Comparison of ENCODE assay signal across 7 cellular contexts in the genomic region with DNA sequence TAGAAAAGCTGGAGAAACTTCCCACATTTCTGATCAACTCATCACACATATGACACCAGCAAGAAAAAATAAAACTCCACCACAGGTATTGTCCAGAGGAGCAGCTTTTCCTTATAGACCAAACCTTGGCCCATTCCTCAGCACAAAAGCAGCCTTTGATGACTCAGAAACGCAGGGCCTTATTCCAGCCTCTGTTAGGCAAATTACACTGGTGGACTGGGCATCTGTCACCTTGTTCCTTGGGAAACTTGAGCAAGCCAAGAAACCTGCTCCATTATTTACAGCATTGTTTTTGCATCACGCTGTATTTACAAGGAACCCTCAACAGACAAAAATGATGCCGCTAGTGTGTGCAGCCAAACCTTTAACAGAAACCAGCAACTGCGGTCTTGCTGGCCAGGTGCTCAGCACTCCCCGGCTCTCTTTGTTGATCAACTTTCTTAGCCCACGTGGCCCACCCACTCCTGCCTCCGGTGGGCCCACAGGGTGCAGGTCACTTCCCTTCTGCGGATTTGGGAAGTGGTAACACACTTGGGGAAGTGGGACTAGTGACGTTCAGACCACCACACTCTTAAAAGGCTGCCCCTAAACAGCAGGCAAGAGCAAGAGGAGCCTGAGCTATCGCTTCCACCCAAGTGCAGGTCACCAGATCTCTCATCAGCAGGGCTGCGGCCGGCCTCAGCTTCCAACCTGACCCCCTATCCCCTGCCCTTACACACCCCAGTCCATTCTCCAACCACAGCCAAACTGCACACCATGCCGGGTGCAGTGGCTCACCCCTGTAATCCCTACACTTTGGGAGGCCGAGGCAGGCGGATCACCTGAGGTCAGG. TPM values are rescaled to one million over a fixed set of nuclear protein-coding genes. Genes with fewer than 3 reads are reported as not detected.
DNase-seq lines count a peak whose midpoint lies in the region; ATAC-seq, FAIRE-seq and TF ChIP-seq lines count a peak whose summit lies in the region.

No MANE protein-coding gene starts in this region.

- CTCF ChIA-PET in GM12878 (lab: Yijun Ruan, JAX): no interaction called here

- ATAC-seq in GM21528 (IDR thresholded peaks at IDR 0.05; ENCODE audit: low FRiP score, unreplicated experiment): peak; percentile 58
- peak; percentile 71 for ATAC-seq in GM12878

- no TSS peak for BruUV-seq in GM12878 (replicated peaks; lab: Mats Ljungman, UMichigan)

- 15% methylated on average over 15 of the region's 15 CpGs for WGBS in GM12878 (ENCODE audit: insufficient coverage, insufficient replicate concordance, low lambda C conversion rate, missing lambda C conversion rate)
- 43 to 59% (median 55%) methylated on average over 11 to 15 of the region's 15 CpGs for WGBS in stomach, 5 donors

- H3K36me3 ChIP-seq in GM12878 (ENCODE audit: control insufficient read depth in 2 of 2, insufficient read depth in 2 of 2, low read length in 1 of 2): no peaks in the 10 kb centered on the region
- no peaks in the 10 kb centered on the region for H3K36me3 ChIP-seq in stomach

- no peaks in the 10 kb centered on the region for H3K27me3 ChIP-seq in GM12878 (replicated peaks in 1 of 2; ENCODE audit: control insufficient read depth in 2 of 2, insufficient read depth in 2 of 2, low read length in 1 of 2)
- no peaks in the 10 kb centered on the region for H3K27me3 ChIP-seq in stomach

- TF ChIP-seq EP300 in GM12878 (IDR thresholded peaks at IDR 0.05; ENCODE audit: borderline replicate concordance in 1 of 2, control insufficient read depth in 1 of 2, low read depth in 2 of 2, low read length in 2 of 2): peak; percentile 78 to 93
- no peak for TF ChIP-seq EP300 in stomach (IDR thresholded peaks at IDR 0.05)

- peak; percentile 56; the same call in 1 of the 2 replicates for TF ChIP-seq POLR2A in GM12878 (IDR thresholded peaks at IDR 0.05; ENCODE audit: low read depth, low read length)
- TF ChIP-seq POLR2A in stomach (IDR thresholded peaks at IDR 0.05): no peak

- RAD21 ChIA-PET in GM12878 (lab: Charles Lee; ENCODE audit: unreplicated experiment): interaction anchor here (0.6 to 1.3 kb wide), 4 partner anchors 18 to 136 kb away, joined by 3 read pairs; no protein-coding TSS in a partner anchor

- H3K4me1 ChIP-seq in GM12878 (ENCODE audit: control insufficient read depth, insufficient read depth, low read length) (0 out of 2 replicates have a peak, but pooled peaks cover 5% of the 10 kb centered on the region), stomach (peaks cover 10 to 25% (median 17%) of the 10 kb centered on the region in 4 donors)

- peak; percentile 59 for DNase-seq in GM18507 (ENCODE audit: extremely low spot score, insufficient read length, low read depth)
- DNase-seq in HT-29 (ENCODE audit: low spot score): peak; percentile 52
- peak; percentile 66 for DNase-seq in GM12878 (ENCODE audit: low read depth, low spot score)
- no peak for DNase-seq in stomach
- DNase-seq in Ammon's horn (ENCODE audit: low spot score): no peak
- DNase-seq in HUDEP-2 (lab: John Stamatoyannopoulos, UW; ENCODE audit: unreplicated experiment in 76 of 76): no peak

- H3K4me3 ChIP-seq in GM12878 (peak overlapping the region; percentile 82; the same call in 1 of the 2 replicates), stomach (peak overlapping the region in 3 of 4 donors; percentile 76 to 84 (median 81))

- no peak overlapping the region; the same call in 1 of the 2 replicates for H2AFZ ChIP-seq in GM12878 (ENCODE audit: control insufficient read depth, low read depth, low read length)

- intact Hi-C loops in GM12878 (cut with micrococcal nuclease; ENCODE audit: unreplicated experiment) (loop anchor here (2.0 to 5.0 kb wide), 3 partner anchors 29 to 106 kb away; no protein-coding TSS in a partner anchor), stomach (cut with DNase I; ENCODE audit: low total_unique reads) (no loop called here)

- no peaks in the 10 kb centered on the region for H4K20me1 ChIP-seq in GM12878 (ENCODE audit: control insufficient read depth, insufficient read depth)

- no peak for TF ChIP-seq CTCF in GM12878 (IDR thresholded peaks at IDR 0.05 in 2 of 3, conservative IDR thresholded peaks at IDR 0.05 in 1 of 3; ENCODE audit: control insufficient read depth in 2 of 3, extremely low read depth in 1 of 3, insufficient read depth in 1 of 3, low read depth in 3 of 3, low read length in 3 of 3)
- no peak for TF ChIP-seq CTCF in stomach (IDR thresholded peaks at IDR 0.05)

- SMC1A ChIA-PET in GM12878 (lab: Charles Lee; ENCODE audit: uncharacterized antibody, unreplicated experiment): interaction anchor here (0.6 to 1.4 kb wide), 8 partner anchors 12 to 1425 kb away, joined by 3 to 5 read pairs (median 3); no protein-coding TSS in a partner anchor

- no peak for TF ChIP-seq RAD21 in GM12878 (IDR thresholded peaks at IDR 0.05; ENCODE audit: insufficient read depth, low read depth, low read length)

- FAIRE-seq in GM18507 (lab: Jason Lieb, UNC) (peak; percentile 85), GM12878 (lab: Jason Lieb, UNC) (no peak)

- POLR2A ChIA-PET in GM12878 (lab: Charles Lee): interaction anchor here (0.6 kb wide), 1 partner anchor 929 kb away, joined by 3 read pairs; no protein-coding TSS in a partner anchor

- H3K9me3 ChIP-seq in GM12878 (replicated peaks; ENCODE audit: control insufficient read depth, insufficient read depth, low read length) (no peaks in the 10 kb centered on the region), stomach (no peaks in the 10 kb centered on the region)

- in situ Hi-C loops in GM12878 (cut with MboI): no loop called here

- peak overlapping the region; percentile 58 for H3K27ac ChIP-seq in GM12878 (ENCODE audit: control insufficient read depth, insufficient read depth)
- H3K27ac ChIP-seq in stomach: peak overlapping the region in 3 of 5 donors; percentile 85 to 90 (median 86)

- H3K4me2 ChIP-seq in GM12878 (ENCODE audit: control insufficient read depth, insufficient read depth): peak overlapping the region; percentile 90

- H3K79me2 ChIP-seq in GM12878 (ENCODE audit: control insufficient read depth, insufficient read depth, low read length): peaks cover 23% of the 10 kb centered on the region

- peak overlapping the region; percentile 79 for H3K9ac ChIP-seq in GM12878 (ENCODE audit: control insufficient read depth, insufficient read depth, low read length)

TF ChIP-seq in GM12878, 131 proteins besides CTCF, POLR2A, EP300 and RAD21 (continues in another document):
- no peak for TF ChIP-seq ZNF384 (IDR thresholded peaks at IDR 0.05; ENCODE audit: borderline replicate concordance, low read depth, low read length)
- TF ChIP-seq SMC3 (IDR thresholded peaks at IDR 0.05; ENCODE audit: borderline replicate concordance, low read length): no peak
- TF ChIP-seq CHD4 (IDR thresholded peaks at IDR 0.05): no peak
- peak in 1 of 2 experiments; percentile 96; a peak in 2 of 4 replicates for TF ChIP-seq ETV6 (conservative IDR thresholded peaks at IDR 0.05 in 1 of 2, IDR thresholded peaks at IDR 0.05 in 1 of 2; ENCODE audit: borderline replicate concordance in 1 of 2, low read depth in 1 of 2)
- TF ChIP-seq FOXM1 (IDR thresholded peaks at IDR 0.05; ENCODE audit: low read depth, low read length): no peak
- TF ChIP-seq, protein P1, sequence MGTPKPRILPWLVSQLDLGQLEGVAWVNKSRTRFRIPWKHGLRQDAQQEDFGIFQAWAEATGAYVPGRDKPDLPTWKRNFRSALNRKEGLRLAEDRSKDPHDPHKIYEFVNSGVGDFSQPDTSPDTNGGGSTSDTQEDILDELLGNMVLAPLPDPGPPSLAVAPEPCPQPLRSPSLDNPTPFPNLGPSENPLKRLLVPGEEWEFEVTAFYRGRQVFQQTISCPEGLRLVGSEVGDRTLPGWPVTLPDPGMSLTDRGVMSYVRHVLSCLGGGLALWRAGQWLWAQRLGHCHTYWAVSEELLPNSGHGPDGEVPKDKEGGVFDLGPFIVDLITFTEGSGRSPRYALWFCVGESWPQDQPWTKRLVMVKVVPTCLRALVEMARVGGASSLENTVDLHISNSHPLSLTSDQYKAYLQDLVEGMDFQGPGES (IDR thresholded peaks at IDR 0.05): no peak
- TF ChIP-seq PML (IDR thresholded peaks at IDR 0.05; ENCODE audit: low read length): no peak
- TF ChIP-seq, protein P2, sequence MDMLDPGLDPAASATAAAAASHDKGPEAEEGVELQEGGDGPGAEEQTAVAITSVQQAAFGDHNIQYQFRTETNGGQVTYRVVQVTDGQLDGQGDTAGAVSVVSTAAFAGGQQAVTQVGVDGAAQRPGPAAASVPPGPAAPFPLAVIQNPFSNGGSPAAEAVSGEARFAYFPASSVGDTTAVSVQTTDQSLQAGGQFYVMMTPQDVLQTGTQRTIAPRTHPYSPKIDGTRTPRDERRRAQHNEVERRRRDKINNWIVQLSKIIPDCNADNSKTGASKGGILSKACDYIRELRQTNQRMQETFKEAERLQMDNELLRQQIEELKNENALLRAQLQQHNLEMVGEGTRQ (IDR thresholded peaks at IDR 0.05; ENCODE audit: borderline replicate concordance, low read depth, low read length): peak; percentile 68
- no peak for TF ChIP-seq HDAC2 (IDR thresholded peaks at IDR 0.05)
- no peak for TF ChIP-seq RCOR1 (conservative IDR thresholded peaks at IDR 0.05; ENCODE audit: low read depth, low read length)
- TF ChIP-seq TBL1XR1 (IDR thresholded peaks at IDR 0.05; ENCODE audit: low read depth, low read length): peak; percentile 84; the same call in 1 of the 2 replicates
- no peak for TF ChIP-seq KLF5 (IDR thresholded peaks at IDR 0.05; ENCODE audit: partially characterized antibody)
- peak in 1 of 2 experiments; percentile 82; a peak in 1 of 4 replicates for TF ChIP-seq SRF (IDR thresholded peaks at IDR 0.05; ENCODE audit: low read depth in 2 of 2, low read length in 2 of 2)

RNA-seq across cellular contexts. Expression of a gene that starts 1.5 kb away (rescaled TPM):
- total RNA-seq in HT-29 (2014; rRNA removed; shearing (Covaris generic)): 14.1 and 16.3 TPM in 2 replicates
- total RNA-seq in GM12878 (2013; cell fraction: nucleolus; rRNA removed): 17.5 and 22.9 TPM in 2 replicates
- total RNA-seq in GM12878 (2014; rRNA removed) (5.6 and 6.9 TPM in 2 replicates), GM12878 (2014; rRNA removed; fragmentation: Illumina TruSeq; extraction: Trizol) (9.2 and 9.5 TPM in 2 replicates), GM12878 (2021) (7.6 and 9.2 TPM in 2 replicates), stomach (10 to 100 TPM in 2 of 5 donors, 1 to 10 TPM in 1, not detected in 2; 4.8 to 18.2 (median 11.6) TPM)
- 5.0 TPM for polyA plus RNA-seq in GM12878 (2011; ENCODE audit: low read depth)
- polyA plus RNA-seq in GM12878 (2011; rRNA removed) (8.4 and 13.9 TPM in 2 replicates), GM12878 (2014; fragmentation: Illumina TruSeq; extraction: Trizol) (9.7 and 10.6 TPM in 2 replicates), GM12878 (2014; fragmentation: Nextera tagmentation; extraction: Ambion mirVana) (1 to 10 TPM; 2.6 to 3.3 TPM), GM12878 (2014; rRNA removed) (11.5 and 11.8 TPM in 2 replicates), GM12878 (2016; fragmentation: Nextera tagmentation; extraction: Ambion mirVana) (10 to 100 TPM; 13.0 to 14.3 TPM), stomach (1 to 10 TPM; 1.5 to 6.3 (median 6.0) TPM)
- polyA plus RNA-seq in GM12878 (2011; cell fraction: cytosol; rRNA removed): 3.1 and 3.7 TPM in 2 replicates
- polyA plus RNA-seq in GM12878 (2011; cell fraction: nucleus; rRNA removed): 1.5 and 2.2 TPM in 2 replicates
- 8.8 and 10.6 TPM in 2 replicates for polyA plus RNA-seq in GM12878 (2012)
- polyA minus RNA-seq in GM12878 (2011; rRNA and poly(A)+ RNA removed): 2.8 and 3.2 TPM in 2 replicates
- polyA minus RNA-seq in GM12878 (2011; cell fraction: cytosol; rRNA and poly(A)+ RNA removed): 3.3 and 6.9 TPM in 2 replicates
- 4.8 and 8.1 TPM in 2 replicates for polyA minus RNA-seq in GM12878 (2011; cell fraction: nucleus; rRNA and poly(A)+ RNA removed)

Comparison
In these comparisons a context has a peak if more than half of its experiments do, and no peak if none do; other contexts are left out.
1. DNase-seq: peak in GM18507 (single experiment), HT-29 (single experiment) and GM12878 (single experiment); none in stomach (single experiment), Ammon's horn (single experiment) and HUDEP-2 (0 of 76).